1 cellular context compared by ENCODE assay signal in the genomic region with DNA sequence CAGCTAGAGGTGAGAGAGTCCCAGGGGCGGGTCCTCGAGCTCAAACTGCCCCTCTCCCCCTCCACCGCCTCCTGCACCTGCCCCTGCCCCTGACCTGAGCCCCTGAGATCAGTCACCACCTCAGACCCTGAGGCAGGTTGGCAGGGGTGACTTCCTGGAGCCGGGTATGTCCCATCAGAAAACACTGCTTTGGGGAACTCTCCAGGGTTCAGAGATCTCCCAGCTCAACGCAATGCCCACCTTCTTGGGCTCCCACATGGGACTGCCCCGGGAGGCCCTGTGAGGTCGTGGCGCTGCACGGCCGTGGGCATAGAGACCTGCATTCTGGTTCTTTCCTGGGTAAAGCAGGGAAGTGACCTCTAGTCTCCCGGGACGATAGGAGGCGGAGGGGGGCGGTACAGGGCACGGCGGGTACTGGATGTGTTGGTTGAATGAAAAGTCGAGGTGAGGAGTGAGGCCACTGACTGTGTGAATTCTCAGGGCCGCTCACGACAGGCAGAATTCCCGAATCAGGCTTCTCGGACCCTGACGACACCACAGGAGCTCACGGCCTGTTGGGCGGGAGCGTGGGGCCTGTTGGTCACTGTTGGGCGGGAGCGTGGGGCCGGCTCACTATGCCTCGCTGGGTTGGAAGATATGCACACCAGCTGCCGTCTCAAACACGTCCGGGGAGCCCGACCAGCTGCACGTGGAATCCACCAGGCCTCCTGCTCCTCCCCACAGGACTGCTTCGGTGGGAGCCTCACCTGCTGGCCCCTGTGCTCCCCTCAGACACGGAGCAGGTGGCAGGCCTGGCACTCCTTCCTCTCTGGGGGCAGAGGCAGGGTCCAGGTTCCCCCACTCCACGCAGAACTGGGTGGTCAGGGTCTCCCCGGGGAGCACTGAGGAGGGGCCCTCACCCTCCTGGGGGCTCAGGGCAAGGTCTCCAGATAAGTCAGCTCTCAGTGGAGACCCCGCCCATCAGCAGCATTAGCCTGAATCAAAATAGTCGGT.
TF ChIP-seq lines count a peak whose summit lies in the region.

No MANE protein-coding gene starts in this region.

TF ChIP-seq in HCT116, 20 proteins besides CTCF, POLR2A, EP300 and RAD21 (continued from another document):
- TF ChIP-seq SIN3A (IDR thresholded peaks at IDR 0.05; ENCODE audit: low read depth): no peak
- no peak for TF ChIP-seq ZFX (IDR thresholded peaks at IDR 0.05)
- no peak for TF ChIP-seq EGR1 (IDR thresholded peaks at IDR 0.05; ENCODE audit: low read depth)
